ENCODE assay signal across 14 cellular contexts in the genomic region with DNA sequence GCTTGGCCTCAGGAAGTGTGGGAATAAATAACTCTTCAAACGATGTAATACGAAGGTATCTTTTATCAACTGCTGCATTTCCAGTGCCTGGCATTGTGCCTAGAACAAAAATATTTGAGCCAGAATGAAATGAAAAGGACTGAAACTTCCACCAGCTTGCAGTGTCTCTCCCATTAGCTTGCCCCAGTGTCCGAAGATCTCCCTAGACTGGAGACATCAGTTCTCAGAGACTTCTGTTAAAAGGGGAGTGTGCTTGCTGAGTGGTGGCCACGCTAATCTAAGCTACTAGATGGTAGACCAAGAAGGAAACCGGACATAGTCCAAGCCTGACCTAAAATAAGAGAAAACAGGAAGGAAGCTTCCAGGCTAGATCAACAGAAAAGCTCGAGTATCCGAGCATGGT. TPM values are rescaled to one million over a fixed set of nuclear protein-coding genes. Genes with fewer than 3 reads are reported as not detected.
DNase-seq lines count a peak whose midpoint lies in the region; TF ChIP-seq lines count a peak whose summit lies in the region.
"Had no signal": no experiment of that assay in that cellular context is flagged by ENCODE, and none has a peak within 500 bp of the region (broad histone marks: within the 10 kb centered on the region; RNA-seq: fewer than 3 reads in every experiment).

No MANE protein-coding gene starts in this region.

- H3K4me3 ChIP-seq in BLaER1 (no peak overlapping the region), adipocyte (ENCODE audit: low read length) (peak overlapping the region; percentile 55)

- H3K36me3 ChIP-seq in BLaER1 (no peaks in the 10 kb centered on the region), adipocyte (ENCODE audit: control insufficient read depth, insufficient read depth, low read length, severe bottlenecking) (no peaks in the 10 kb centered on the region)

- DNase-seq in adipocyte (ENCODE audit: low read depth) (peak; percentile 13), globus pallidus (ENCODE audit: low spot score) (peak; percentile 37), pulmonary artery endothelial cell (ENCODE audit: low read depth, low spot score) (peak; percentile 20), MV-4-11 (lab: John Stamatoyannopoulos, UW) (no peak), T-helper 1 cell (no peak), HFFc6 (no peak)
- no peak for DNase-seq in activated CD4-positive, alpha-beta T cell treated with anti-CD3 and anti-CD28 coated beads, Interleukin-2, amount 10 ng/mL, durations not matched to agents 7 days and 5 days
- DNase-seq: activated gamma-delta T cell treated with Interleukin-2 at 50 U/mL for 16 hours; foreskin keratinocyte; NCI-H526 treated with DMSO at 0.1 percent for 48 hours; stimulated activated CD4-positive, alpha-beta T cell treated with anti-CD3 and anti-CD28 coated beads, Interleukin-4, amount 100 ng/mL, for 24 hours had no signal

- no peaks in the 10 kb centered on the region for H4K20me1 ChIP-seq in BLaER1

- H3K4me2 ChIP-seq in BLaER1, result peak overlapping the region; percentile 64

- H3K4me3 Mint-ChIP-seq in activated CD4-positive, alpha-beta T cell treated with anti-CD3 and anti-CD28 coated beads, Interleukin-2, amount 10 ng/mL, durations not matched to agents 7 days and 5 days, result no peak overlapping the region
- no peak overlapping the region for H3K4me3 Mint-ChIP-seq in HFFc6
- H3K4me3 Mint-ChIP-seq: WTC11 had no signal

- peaks cover 17% of the 10 kb centered on the region for H3K4me1 ChIP-seq in BLaER1
- peaks cover 23% of the 10 kb centered on the region for H3K4me1 ChIP-seq in adipocyte (ENCODE audit: control insufficient read depth, insufficient read depth, low read length)
- H3K4me1 ChIP-seq: foreskin keratinocyte had no signal

- H3K27ac ChIP-seq in BLaER1, result no peak overlapping the region; the same call in 1 of the 2 replicates
- H3K27ac ChIP-seq: C4-2B, foreskin keratinocyte had no signal

- no peak for TF ChIP-seq CTCF in HFFc6 (IDR thresholded peaks at IDR 0.05)

- peaks cover 34% of the 10 kb centered on the region for H3K27me3 Mint-ChIP-seq in activated CD4-positive, alpha-beta T cell treated with anti-CD3 and anti-CD28 coated beads, Interleukin-2, amount 10 ng/mL, durations not matched to agents 7 days and 5 days
- peaks cover 8% of the 10 kb centered on the region for H3K27me3 Mint-ChIP-seq in HFFc6 (ENCODE audit: insufficient read depth)

- CTCF ChIA-PET in activated CD4-positive, alpha-beta T cell treated with anti-CD3 and anti-CD28 coated beads, Interleukin-2, amount 10 ng/mL, durations not matched to agents 7 days and 5 days (lab: Charles Lee), result interaction anchor here (0.5 to 2.1 kb wide), 6 partner anchors 16 to 1944 kb away, joined by 3 to 5 read pairs (median 4); no protein-coding TSS in a partner anchor

- no peak overlapping the region for H3K27ac Mint-ChIP-seq in activated CD4-positive, alpha-beta T cell treated with anti-CD3 and anti-CD28 coated beads, Interleukin-2, amount 10 ng/mL, durations not matched to agents 7 days and 5 days
- H3K27ac Mint-ChIP-seq in HFFc6, result no peak overlapping the region
- H3K27ac Mint-ChIP-seq: WTC11 had no signal

- H3K9ac ChIP-seq in BLaER1, result no peak overlapping the region
- peak overlapping the region; percentile 39 for H3K9ac ChIP-seq in adipocyte (ENCODE audit: low read length)

- H3K9me3 Mint-ChIP-seq in activated CD4-positive, alpha-beta T cell treated with anti-CD3 and anti-CD28 coated beads, Interleukin-2, amount 10 ng/mL, durations not matched to agents 7 days and 5 days, result no peaks in the 10 kb centered on the region
- H3K9me3 Mint-ChIP-seq in HFFc6, result no peaks in the 10 kb centered on the region

- H3K4me1 Mint-ChIP-seq in activated CD4-positive, alpha-beta T cell treated with anti-CD3 and anti-CD28 coated beads, Interleukin-2, amount 10 ng/mL, durations not matched to agents 7 days and 5 days, result peaks cover 5% of the 10 kb centered on the region
- H3K4me1 Mint-ChIP-seq in HFFc6 (ENCODE audit: low read depth), result peaks cover 6% of the 10 kb centered on the region

- H3K9me3 ChIP-seq in BLaER1, result no peaks in the 10 kb centered on the region
- no peaks in the 10 kb centered on the region for H3K9me3 ChIP-seq in adipocyte (ENCODE audit: control insufficient read depth, low read length)

- POLR2A ChIA-PET in activated CD4-positive, alpha-beta T cell treated with anti-CD3 and anti-CD28 coated beads, Interleukin-2, amount 10 ng/mL, durations not matched to agents 7 days and 5 days (lab: Charles Lee), result no interaction called here

- H3K27me3 ChIP-seq in BLaER1 (no peaks in the 10 kb centered on the region), adipocyte (replicated peaks; ENCODE audit: control insufficient read depth, insufficient read depth, low read length) (no peaks in the 10 kb centered on the region)

- H3K36me3 Mint-ChIP-seq in activated CD4-positive, alpha-beta T cell treated with anti-CD3 and anti-CD28 coated beads, Interleukin-2, amount 10 ng/mL, durations not matched to agents 7 days and 5 days (ENCODE audit: low read depth), result no peaks in the 10 kb centered on the region
- no peaks in the 10 kb centered on the region for H3K36me3 Mint-ChIP-seq in HFFc6 (ENCODE audit: low read depth)
- H3K36me3 Mint-ChIP-seq: WTC11 had no signal

RNA-seq across cellular contexts. Expression of a gene that starts 28.6 kb away (rescaled TPM):
- total RNA-seq in pulmonary artery endothelial cell, result 0.40 and 37.9 TPM in 2 replicates
- not detected for total RNA-seq in activated CD4-positive, alpha-beta T cell treated with anti-CD3 and anti-CD28 coated beads, Interleukin-2, amount 10 ng/mL, durations not matched to agents 7 days and 5 days
- not detected for total RNA-seq in HFFc6 (2021; fragmentation: NEBNext Ultra II Directional; extraction: Animal tissue kit (Norgen Biotek cat#: 25700))

Comparison
In these comparisons a context has a peak if more than half of its experiments do, and no peak if none do; other contexts are left out.
1. DNase-seq: peak in adipocyte (single experiment), globus pallidus (single experiment) and pulmonary artery endothelial cell (single experiment); none in MV-4-11 (single experiment), activated CD4-positive, alpha-beta T cell treated with anti-CD3 and anti-CD28 coated beads, Interleukin-2, amount 10 ng/mL, durations not matched to agents 7 days and 5 days (single experiment), T-helper 1 cell (0 of 5) and HFFc6 (single experiment).